ENCODE assay signal across 21 cellular contexts in the genomic region with DNA sequence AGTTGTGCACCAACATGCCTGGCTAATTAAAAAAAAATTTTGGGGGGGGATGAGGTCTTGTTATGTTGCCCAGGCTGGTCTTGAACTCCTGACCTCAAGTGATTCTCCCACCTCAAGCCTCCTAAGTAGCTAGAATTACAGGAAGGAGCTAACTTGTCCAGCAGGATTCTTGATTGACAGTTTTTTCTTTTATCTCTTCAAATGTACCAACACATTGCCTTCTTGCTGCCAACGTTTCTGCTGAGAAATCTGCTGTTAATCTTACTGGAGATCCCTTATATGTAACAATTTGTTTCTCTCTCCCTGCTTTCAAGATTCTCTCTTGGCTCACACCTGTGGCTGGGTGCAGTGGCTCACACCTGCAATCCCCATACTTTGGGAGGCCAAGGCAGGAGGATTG. TPM values are rescaled to one million over a fixed set of nuclear protein-coding genes. Genes with fewer than 3 reads are reported as not detected.
DNase-seq lines count a peak whose midpoint lies in the region; ATAC-seq, FAIRE-seq and TF ChIP-seq lines count a peak whose summit lies in the region.
"Had no signal": no experiment of that assay in that cellular context is flagged by ENCODE, and none has a peak within 500 bp of the region (broad histone marks: within the 10 kb centered on the region; RNA-seq: fewer than 3 reads in every experiment).

No MANE protein-coding gene starts in this region.

- DNase-seq in NCI-H2227 (lab: John Stamatoyannopoulos, UW; ENCODE audit: unreplicated experiment) (peak; percentile 15), NCI-H2227 treated with DMSO at 0.1 percent for 48 hours (lab: John Stamatoyannopoulos, UW) (no peak), WTC11 (ENCODE audit: low spot score) (no peak), mesenchymal stem cell (no peak), GM19238 (ENCODE audit: insufficient read length, low spot score) (no peak), small intestine (no peak), left cardiac atrium (no peak)
- DNase-seq: 8988T; activated gamma-delta T cell; CD4-positive, CD25-positive, alpha-beta regulatory T cell; cortex of kidney; heart right ventricle; kidney glomerular epithelial cell; NCI-H1092 treated with DMSO at 0.1 percent for 48 hours; nucleus accumbens; stimulated activated CD4-positive, alpha-beta T cell treated with anti-CD3 and anti-CD28 coated beads, Interleukin-4, amount 100 ng/mL, for 1 hour had no signal

- H3K9me3 Mint-ChIP-seq in WTC11 = peaks cover 34% of the 10 kb centered on the region

- H3K36me3 Mint-ChIP-seq in WTC11 = peaks cover 18% of the 10 kb centered on the region
- H3K36me3 Mint-ChIP-seq: CD4-positive, CD25-positive, alpha-beta regulatory T cell had no signal

- H3K9me3 ChIP-seq in mesenchymal stem cell (ENCODE audit: control insufficient read depth, low read length) (peaks cover 25% of the 10 kb centered on the region), small intestine (ENCODE audit: control insufficient read depth, low read depth) (no peaks in the 10 kb centered on the region)

- H2AFZ ChIP-seq in mesenchymal stem cell (ENCODE audit: low read depth, low read length) = no peak overlapping the region
- H2AFZ ChIP-seq: GM23338 had no signal

- no peaks in the 10 kb centered on the region for H3K79me1 ChIP-seq in mesenchymal stem cell (replicated peaks; ENCODE audit: low read length, poor library complexity, severe bottlenecking)

- no peak overlapping the region for H2BK15ac ChIP-seq in mesenchymal stem cell (ENCODE audit: low read depth, poor library complexity, severe bottlenecking)

- 78% methylated on average over 1 of the region's 1 CpG for WGBS in mesenchymal stem cell
- WGBS in small intestine, 3 donors = 34 to 72% (median 46%) methylated on average over 1 of the region's 1 CpG

- CTCF ChIA-PET in WTC11 (lab: Charles Lee) = no interaction called here

- H3K36me3 ChIP-seq in mesenchymal stem cell (ENCODE audit: control insufficient read depth in 1 of 2, insufficient read depth in 2 of 2, low read depth in 1 of 2, low read length in 2 of 2) (no peaks in the 10 kb centered on the region), small intestine (ENCODE audit: control insufficient read depth in 2 of 2, insufficient read depth in 2 of 2, low read length in 2 of 2) (no peaks in the 10 kb centered on the region)
- H3K36me3 ChIP-seq: heart right ventricle had no signal

- H4K8ac ChIP-seq in mesenchymal stem cell (ENCODE audit: low read length) = no peak overlapping the region

- H3K27me3 Mint-ChIP-seq in WTC11 (ENCODE audit: low read depth) = peaks cover 5% of the 10 kb centered on the region

- H3K23ac ChIP-seq in mesenchymal stem cell (ENCODE audit: low read length in 2 of 2) = no peak overlapping the region

- H3K27me3 ChIP-seq in mesenchymal stem cell (ENCODE audit: control insufficient read depth in 1 of 2, insufficient read depth in 1 of 2, low read length in 2 of 2) (no peaks in the 10 kb centered on the region), small intestine (ENCODE audit: control insufficient read depth in 2 of 2, insufficient read depth in 2 of 2, low read length in 2 of 2) (no peaks in the 10 kb centered on the region)
- H3K27me3 ChIP-seq: heart right ventricle had no signal

- ATAC-seq in WTC11 = no peak
- no peak for ATAC-seq in left cardiac atrium
- ATAC-seq: GM23338, heart right ventricle, sciatic nerve had no signal

- H3K4me3 Mint-ChIP-seq in WTC11 = no peak overlapping the region
- H3K4me3 Mint-ChIP-seq: CD4-positive, CD25-positive, alpha-beta regulatory T cell; GM23338 had no signal

- TF ChIP-seq EP300 in Ishikawa (IDR thresholded peaks at IDR 0.05; ENCODE audit: borderline replicate concordance) = no peak

- H3K9ac ChIP-seq in mesenchymal stem cell (ENCODE audit: low read length) = no peak overlapping the region

- H2BK120ac ChIP-seq in mesenchymal stem cell (ENCODE audit: low read depth, low read length) = peak overlapping the region; percentile 19

- intact Hi-C loops in left cardiac atrium (cut with DNase I) = no loop called here

- H3K27ac Mint-ChIP-seq in WTC11 = no peak overlapping the region
- H3K27ac Mint-ChIP-seq: CD4-positive, CD25-positive, alpha-beta regulatory T cell; GM23338; IgD-negative memory B cell had no signal

- peaks cover 1% of the 10 kb centered on the region for H3K4me1 ChIP-seq in mesenchymal stem cell (ENCODE audit: control insufficient read depth, insufficient read depth, low read depth, low read length)
- H3K4me1 ChIP-seq in small intestine (ENCODE audit: control insufficient read depth in 2 of 2, insufficient read depth in 1 of 2, low read depth in 1 of 2, low read length in 1 of 2) = no peaks in the 10 kb centered on the region

- no peak for FAIRE-seq in small intestine (lab: Jason Lieb, UNC)

- no peak overlapping the region for H3K4ac ChIP-seq in mesenchymal stem cell (ENCODE audit: low read depth in 1 of 2, low read length in 2 of 2)

- H2BK5ac ChIP-seq in mesenchymal stem cell (ENCODE audit: low read depth, low read length, poor library complexity, severe bottlenecking) = no peak overlapping the region

- H3K27ac ChIP-seq in mesenchymal stem cell (ENCODE audit: low read length, poor library complexity, severe bottlenecking) (no peak overlapping the region), small intestine (ENCODE audit: low read depth in 1 of 2, low read length in 1 of 2) (no peak overlapping the region)
- H3K27ac ChIP-seq: heart right ventricle, SK-N-MC had no signal

- no peaks in the 10 kb centered on the region for H3K4me1 Mint-ChIP-seq in WTC11
- H3K4me1 Mint-ChIP-seq: CD4-positive, CD25-positive, alpha-beta regulatory T cell; IgD-negative memory B cell had no signal

- no peak overlapping the region for H4K91ac ChIP-seq in mesenchymal stem cell (ENCODE audit: low read length)

- POLR2A ChIA-PET in WTC11 (lab: Charles Lee) = interaction anchor here (0.7 kb wide), 1 partner anchor 21 kb away, joined by 3 read pairs; no protein-coding TSS in a partner anchor

- no peak overlapping the region for H3K18ac ChIP-seq in mesenchymal stem cell (ENCODE audit: low read depth in 1 of 2, low read length in 2 of 2)

- no peak for TF ChIP-seq RAD21 in Ishikawa (IDR thresholded peaks at IDR 0.05; ENCODE audit: low read depth)

- no peak overlapping the region for H2BK12ac ChIP-seq in mesenchymal stem cell (ENCODE audit: low read length in 2 of 2)

- TF ChIP-seq CTCF in WTC11 (IDR thresholded peaks at IDR 0.05) = no peak

- no peak overlapping the region for H3K4me2 ChIP-seq in mesenchymal stem cell (ENCODE audit: low read length, poor library complexity, severe bottlenecking)
- H3K4me2 ChIP-seq: GM23338 had no signal

- H3K14ac ChIP-seq in mesenchymal stem cell (ENCODE audit: low read length in 2 of 2) = no peak overlapping the region

- H3K4me3 ChIP-seq in mesenchymal stem cell (ENCODE audit: insufficient read depth in 1 of 2, low read depth in 1 of 2, low read length in 2 of 2) = peak overlapping the region in 1 of 2 experiments; percentile 15
- H3K4me3 ChIP-seq in small intestine (ENCODE audit: low read depth in 1 of 2, low read length in 2 of 2) = no peak overlapping the region
- H3K4me3 ChIP-seq: GM23338, heart right ventricle, SK-N-MC had no signal

- H2AK5ac ChIP-seq in mesenchymal stem cell (ENCODE audit: low read length, severe bottlenecking) = no peak overlapping the region

TF ChIP-seq in Ishikawa, 13 proteins besides CTCF, POLR2A, EP300 and RAD21:
- TF ChIP-seq, protein P1, sequence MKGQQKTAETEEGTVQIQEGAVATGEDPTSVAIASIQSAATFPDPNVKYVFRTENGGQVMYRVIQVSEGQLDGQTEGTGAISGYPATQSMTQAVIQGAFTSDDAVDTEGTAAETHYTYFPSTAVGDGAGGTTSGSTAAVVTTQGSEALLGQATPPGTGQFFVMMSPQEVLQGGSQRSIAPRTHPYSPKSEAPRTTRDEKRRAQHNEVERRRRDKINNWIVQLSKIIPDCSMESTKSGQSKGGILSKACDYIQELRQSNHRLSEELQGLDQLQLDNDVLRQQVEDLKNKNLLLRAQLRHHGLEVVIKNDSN (IDR thresholded peaks at IDR 0.05) = peak; percentile 37; the same call in 1 of the 2 replicates
- no peak for TF ChIP-seq YY1 (IDR thresholded peaks at IDR 0.05; ENCODE audit: low read depth)

TF ChIP-seq in WTC11, 78 proteins besides CTCF, POLR2A, EP300 and RAD21:
- no peak for TF ChIP-seq EMX1 (CRISPR knock-in tag; IDR thresholded peaks at IDR 0.05)
- TF ChIP-seq NFATC4 (CRISPR knock-in tag; IDR thresholded peaks at IDR 0.05) = no peak
- TF ChIP-seq ZNF317 (CRISPR knock-in tag; IDR thresholded peaks at IDR 0.05; ENCODE audit: borderline replicate concordance, low read depth) = peak; percentile 100
- TF ChIP-seq, protein P2, sequence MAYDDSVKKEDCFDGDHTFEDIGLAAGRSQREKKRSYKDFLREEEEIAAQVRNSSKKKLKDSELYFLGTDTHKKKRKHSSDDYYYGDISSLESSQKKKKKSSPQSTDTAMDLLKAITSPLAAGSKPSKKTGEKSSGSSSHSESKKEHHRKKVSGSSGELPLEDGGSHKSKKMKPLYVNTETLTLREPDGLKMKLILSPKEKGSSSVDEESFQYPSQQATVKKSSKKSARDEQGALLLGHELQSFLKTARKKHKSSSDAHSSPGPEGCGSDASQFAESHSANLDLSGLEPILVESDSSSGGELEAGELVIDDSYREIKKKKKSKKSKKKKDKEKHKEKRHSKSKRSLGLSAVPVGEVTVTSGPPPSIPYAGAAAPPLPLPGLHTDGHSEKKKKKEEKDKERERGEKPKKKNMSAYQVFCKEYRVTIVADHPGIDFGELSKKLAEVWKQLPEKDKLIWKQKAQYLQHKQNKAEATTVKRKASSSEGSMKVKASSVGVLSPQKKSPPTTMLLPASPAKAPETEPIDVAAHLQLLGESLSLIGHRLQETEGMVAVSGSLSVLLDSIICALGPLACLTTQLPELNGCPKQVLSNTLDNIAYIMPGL (CRISPR knock-in tag; IDR thresholded peaks at IDR 0.05) = no peak

RNA-seq across cellular contexts. Expression of a gene that starts 22.4 kb away (rescaled TPM):
- total RNA-seq in WTC11 (2021) (82.2 to 93.7 TPM (median 83.0 TPM) in 3 replicates), left cardiac atrium (10 to 100 TPM; 68.7 to 81.7 TPM)
- 51.9 TPM for polyA plus RNA-seq in mesenchymal stem cell (2013, experiment 1 of 2)
- polyA plus RNA-seq in mesenchymal stem cell (2013, experiment 2 of 2) = 50.3 TPM
- 10 to 100 TPM; 37.7 to 67.8 (median 62.4) TPM for polyA plus RNA-seq in small intestine

RNA-seq across cellular contexts. Expression of a gene that starts 28.7 kb away (rescaled TPM):
- total RNA-seq in WTC11 (2021) = 224 to 282 TPM (median 236 TPM) in 3 replicates
- 243 TPM for polyA plus RNA-seq in mesenchymal stem cell (2013, experiment 1 of 2)
- 253 TPM for polyA plus RNA-seq in mesenchymal stem cell (2013, experiment 2 of 2)
- polyA plus RNA-seq in small intestine = 100 to 1,000 TPM in 1 of 3 donors, 10 to 100 TPM in 2; 80.5 to 148 (median 82.3) TPM
- 100 to 1,000 TPM; 246 to 287 TPM for total RNA-seq in left cardiac atrium
